ENCODE assay signal across 8 cellular contexts in the genomic region with DNA sequence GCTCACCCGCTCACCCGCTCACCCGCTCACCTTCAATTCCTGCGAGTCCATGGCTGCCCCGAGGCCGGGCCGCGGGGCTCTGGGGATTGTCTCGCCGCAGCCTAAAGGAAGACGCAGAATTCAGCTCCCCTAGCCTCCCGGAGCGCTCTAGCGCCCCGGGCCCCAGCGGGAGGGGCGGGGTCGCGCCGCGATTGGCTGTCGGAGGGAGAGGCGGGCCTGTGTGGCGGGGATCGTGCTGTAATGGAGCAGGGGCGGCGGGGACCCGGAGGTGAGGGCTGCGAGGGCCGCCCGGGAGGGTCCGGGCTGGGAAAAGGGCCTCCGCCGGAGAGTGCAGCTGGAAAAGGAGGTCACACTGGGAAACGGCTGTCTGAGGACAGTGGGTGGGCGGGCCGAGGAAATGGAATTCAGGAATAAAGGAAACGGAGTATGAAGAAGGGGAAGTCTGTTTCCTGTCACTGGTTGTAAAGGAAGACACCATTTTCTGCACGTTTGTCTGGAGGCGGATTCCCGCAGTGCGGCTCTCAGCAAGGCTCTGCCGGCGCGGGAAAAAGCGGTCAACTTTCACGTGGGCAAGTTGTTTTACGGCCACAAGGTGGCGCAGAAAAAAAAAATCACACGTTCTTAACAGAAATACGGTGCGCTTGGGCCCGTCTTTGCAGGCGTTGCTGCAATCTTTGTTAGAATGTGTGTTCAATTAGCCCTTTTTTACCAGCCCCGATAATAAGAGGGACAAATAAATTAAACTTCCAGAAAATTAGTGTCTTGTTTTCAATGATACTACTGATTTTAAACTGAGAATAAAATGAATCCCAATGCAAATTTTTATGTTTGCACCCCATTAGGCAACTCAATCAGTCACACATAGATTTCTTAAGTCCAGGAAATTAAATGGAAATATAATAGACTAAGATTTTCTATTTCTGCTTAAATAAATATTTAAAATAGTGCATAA. TPM values are rescaled to one million over a fixed set of nuclear protein-coding genes. Genes with fewer than 3 reads are reported as not detected.
DNase-seq lines count a peak whose midpoint lies in the region; ATAC-seq and TF ChIP-seq lines count a peak whose summit lies in the region.

A gene (minus strand): TSS at position 122 of the 952 bp plus-strand sequence. CDS start 71 bp downstream, at position 51.

- H3K9ac ChIP-seq in adipocyte (ENCODE audit: low read length) = peak within 1 kb of the TSS; percentile 94
- peak within 1 kb of the TSS; percentile 40 for H3K9ac ChIP-seq in parathyroid adenoma

- H3K9me3 ChIP-seq in adipocyte (ENCODE audit: control insufficient read depth, low read length) (no peaks in the 10 kb centered on the region), cardiac muscle cell (ENCODE audit: low read depth) (no peaks in the 10 kb centered on the region), parathyroid adenoma (ENCODE audit: control insufficient read depth, low read length) (no peaks in the 10 kb centered on the region), tibial nerve (no peaks in the 10 kb centered on the region)

- ATAC-seq in HG02763 (IDR thresholded peaks at IDR 0.05; ENCODE audit: unreplicated experiment) = peak; percentile 98

- H3K4me2 ChIP-seq in parathyroid adenoma (ENCODE audit: low read length) = peak within 1 kb of the TSS; percentile 79

- H3K27me3 ChIP-seq in adipocyte (replicated peaks; ENCODE audit: control insufficient read depth, insufficient read depth, low read length) (no peaks in the 10 kb centered on the region), cardiac muscle cell (no peaks in the 10 kb centered on the region), parathyroid adenoma (ENCODE audit: control insufficient read depth, insufficient read depth, low read length) (no peaks in the 10 kb centered on the region), tibial nerve (no peaks in the 10 kb centered on the region)

- peak; percentile 14 to 80 for TF ChIP-seq POLR2A in tibial nerve (IDR thresholded peaks at IDR 0.05)

- TF ChIP-seq EP300 in tibial nerve (IDR thresholded peaks at IDR 0.05) = peak in 1 of 2 donors; percentile 89

- TF ChIP-seq CTCF in GM12874 (IDR thresholded peaks at IDR 0.05; ENCODE audit: insufficient read depth, low read depth, low read length) (peak; percentile 67), cardiac muscle cell (IDR thresholded peaks at IDR 0.05; ENCODE audit: low read depth, low read length) (peak; percentile 73), parathyroid adenoma (IDR thresholded peaks at IDR 0.05) (peak; percentile 91), tibial nerve (IDR thresholded peaks at IDR 0.05) (peak; percentile 68 to 85 (median 78))

- peak; percentile 35 for DNase-seq in NCI-H1417 treated with DMSO at 0.1 percent for 48 hours (lab: John Stamatoyannopoulos, UW)
- DNase-seq in SW480 (ENCODE audit: low spot score) = peak; percentile 90
- DNase-seq in adipocyte (ENCODE audit: low read depth) = peak; percentile 97
- DNase-seq in cardiac muscle cell (ENCODE audit: low read depth in 1 of 2, low spot score in 1 of 2) = peak; percentile 97
- peak; percentile 91 to 92 for DNase-seq in tibial nerve (ENCODE audit: low spot score in 2 of 2)

- peaks cover 12% of the 10 kb centered on the region for H3K79me2 ChIP-seq in parathyroid adenoma

- H3K36me3 ChIP-seq in adipocyte (ENCODE audit: control insufficient read depth, insufficient read depth, low read length, severe bottlenecking) (peaks cover 4% of the 10 kb centered on the region), cardiac muscle cell (peaks cover 5% of the 10 kb centered on the region), parathyroid adenoma (ENCODE audit: control insufficient read depth, insufficient read depth, low read length) (no peaks in the 10 kb centered on the region), tibial nerve (peaks cover 0 to 5% (median 0%) of the 10 kb centered on the region in 3 donors)

- H3K4me3 ChIP-seq in adipocyte (ENCODE audit: low read length) (peak within 1 kb of the TSS; percentile 97), cardiac muscle cell (peak within 1 kb of the TSS; percentile 55), parathyroid adenoma (ENCODE audit: low read depth, low read length) (peak within 1 kb of the TSS; percentile 84), tibial nerve (peak within 1 kb of the TSS; percentile 57 to 88 (median 87))

- WGBS in tibial nerve, 2 donors = 0 to 1% methylated on average over 37 to 49 of the region's 55 CpGs

- peak within 1 kb of the TSS; percentile 92 for H2AFZ ChIP-seq in parathyroid adenoma

- H3K4me1 ChIP-seq in adipocyte (ENCODE audit: control insufficient read depth, insufficient read depth, low read length) (peaks cover 17% of the 10 kb centered on the region), cardiac muscle cell (ENCODE audit: low read depth) (peaks cover 5% of the 10 kb centered on the region), parathyroid adenoma (no peaks in the 10 kb centered on the region), tibial nerve (peaks cover 0 to 47% (median 15%) of the 10 kb centered on the region in 4 donors)

- H3K27ac ChIP-seq in cardiac muscle cell = peak within 1 kb of the TSS; percentile 84
- H3K27ac ChIP-seq in parathyroid adenoma = peak within 1 kb of the TSS; percentile 74
- H3K27ac ChIP-seq in tibial nerve = peak within 1 kb of the TSS; percentile 64 to 93 (median 90)

RNA-seq across cellular contexts. Expression of the gene that starts here (rescaled TPM):
- total RNA-seq in cardiac muscle cell (14.2 and 30.1 TPM in 2 replicates), tibial nerve (10 to 100 TPM; 39.6 to 58.8 (median 55.9) TPM)
- polyA plus RNA-seq in cardiac muscle cell = 13.0 and 14.0 TPM in 2 replicates

Comparison
In these comparisons a context has a peak if more than half of its experiments do, and no peak if none do; other contexts are left out.
1. Peak in every context shown above with its lines: DNase-seq, ATAC-seq, H3K4me3 ChIP-seq and H3K27ac ChIP-seq.
2. DNase-seq: peak in every context shown above with its lines; median percentile 97 in adipocyte; 97 in cardiac muscle cell; 92 in tibial nerve; 90 in SW480; 35 in NCI-H1417 treated with DMSO at 0.1 percent for 48 hours.